Comparison of ENCODE assay signal across 8 cellular contexts in the genomic region with DNA sequence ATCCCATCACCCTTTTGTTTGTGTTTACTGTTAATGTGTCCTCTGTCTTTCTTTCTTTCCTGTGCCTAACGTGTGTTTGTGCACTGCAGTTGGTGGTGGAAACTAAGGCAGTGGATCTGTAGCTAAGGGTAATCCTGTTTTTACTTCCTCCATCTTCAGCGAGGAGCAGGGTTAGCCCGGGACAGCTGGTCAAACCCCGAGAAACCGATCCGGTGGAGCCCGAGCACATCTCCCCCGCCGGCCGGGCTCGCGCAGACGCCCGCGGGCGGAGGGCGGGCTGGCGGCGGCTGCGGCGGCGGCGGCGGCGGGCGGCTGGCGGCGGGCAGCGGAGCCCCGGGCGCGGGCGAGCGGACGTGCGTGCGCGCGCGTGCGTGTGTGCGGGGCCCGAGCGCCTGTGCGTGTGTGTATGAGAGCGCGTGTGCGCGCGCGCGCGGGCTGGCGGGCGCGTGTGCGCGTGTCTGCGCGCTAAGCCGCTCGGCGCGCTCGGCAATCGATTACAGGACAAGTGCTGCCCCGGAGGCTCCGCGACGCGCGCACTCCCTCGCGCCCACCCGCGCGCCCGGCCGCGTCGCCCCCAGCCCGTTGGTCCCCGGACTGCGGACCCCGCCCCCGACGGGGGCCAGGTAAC. TPM values are rescaled to one million over a fixed set of nuclear protein-coding genes. Genes with fewer than 3 reads are reported as not detected.
DNase-seq lines count a peak whose midpoint lies in the region; ATAC-seq and TF ChIP-seq lines count a peak whose summit lies in the region.

TSS of gene IKZF2 (minus strand) at position 176 of the 628 bp plus-strand sequence. CDS start 2,983 bp downstream, outside the sequence.

- peak within 1 kb of the TSS; percentile 36 for H2BK15ac ChIP-seq in mesendoderm (replicated peaks; ENCODE audit: low read depth)

- peaks cover 13% of the 10 kb centered on the region for H3K36me3 Mint-ChIP-seq in activated CD8-positive, alpha-beta T cell treated with anti-CD3 and anti-CD28 coated beads, Interleukin-2, amount 10 ng/mL, durations not matched to agents 7 days and 5 days (ENCODE audit: low read depth)
- H3K36me3 Mint-ChIP-seq in effector memory CD8-positive, alpha-beta T cell (ENCODE audit: insufficient read depth): peaks cover 14% of the 10 kb centered on the region

- no peak for TF ChIP-seq CTCF in C4-2B (conservative IDR thresholded peaks at IDR 0.05)

- peak within 1 kb of the TSS; percentile 76 for H3K4me3 ChIP-seq in mesendoderm (ENCODE audit: low read length)

- H4K8ac ChIP-seq in mesendoderm (ENCODE audit: low read depth, low read length): peak within 1 kb of the TSS; percentile 65

- H3K79me1 ChIP-seq in mesendoderm (ENCODE audit: low read length): no peaks in the 10 kb centered on the region

- H2BK120ac ChIP-seq in mesendoderm (ENCODE audit: low read depth, low read length): peak within 1 kb of the TSS; percentile 15

- peak within 1 kb of the TSS; percentile 96 for H3K18ac ChIP-seq in mesendoderm (ENCODE audit: low read length)

- H3K4me2 ChIP-seq in mesendoderm (ENCODE audit: low read length): peak within 1 kb of the TSS; percentile 89

- no peaks in the 10 kb centered on the region for H3K4me1 ChIP-seq in mesendoderm (ENCODE audit: control insufficient read depth, low read depth, low read length)

- peak within 1 kb of the TSS; percentile 80 for H3K27ac ChIP-seq in C4-2B
- peak within 1 kb of the TSS; percentile 72 for H3K27ac ChIP-seq in mesendoderm (ENCODE audit: low read depth, low read length)

- H3K27ac Mint-ChIP-seq in activated CD8-positive, alpha-beta T cell treated with anti-CD3 and anti-CD28 coated beads, Interleukin-2, amount 10 ng/mL, durations not matched to agents 7 days and 5 days: peak within 1 kb of the TSS; percentile 95
- peak within 1 kb of the TSS; percentile 93 to 94 for H3K27ac Mint-ChIP-seq in effector memory CD8-positive, alpha-beta T cell

- H2BK5ac ChIP-seq in mesendoderm (ENCODE audit: low read length): no peak within 1 kb of the TSS

- POLR2A ChIA-PET in activated CD8-positive, alpha-beta T cell treated with anti-CD3 and anti-CD28 coated beads, Interleukin-2, amount 10 ng/mL, durations not matched to agents 7 days and 5 days (lab: Charles Lee): interaction anchor here (1.3 to 2.3 kb wide), 3 partner anchors 48 to 87 kb away, joined by 3 to 5 read pairs (median 4); no protein-coding TSS in a partner anchor

- no peak within 1 kb of the TSS for H4K5ac ChIP-seq in mesendoderm (ENCODE audit: low read length)

- H3K4me1 Mint-ChIP-seq in activated CD8-positive, alpha-beta T cell treated with anti-CD3 and anti-CD28 coated beads, Interleukin-2, amount 10 ng/mL, durations not matched to agents 7 days and 5 days (ENCODE audit: low read depth): peaks cover 40% of the 10 kb centered on the region
- H3K4me1 Mint-ChIP-seq in effector memory CD8-positive, alpha-beta T cell (ENCODE audit: low read depth in 2 of 2): peaks cover 11 to 12% of the 10 kb centered on the region in 2 donors

- H3K79me2 ChIP-seq in mesendoderm (ENCODE audit: control insufficient read depth, insufficient read depth, low read length): no peaks in the 10 kb centered on the region

- peak within 1 kb of the TSS; percentile 83 for H3K9ac ChIP-seq in mesendoderm (ENCODE audit: low read length)

- no peak within 1 kb of the TSS for H2AK5ac ChIP-seq in mesendoderm (ENCODE audit: low read length)

- H3K9me3 Mint-ChIP-seq in activated CD8-positive, alpha-beta T cell treated with anti-CD3 and anti-CD28 coated beads, Interleukin-2, amount 10 ng/mL, durations not matched to agents 7 days and 5 days (ENCODE audit: insufficient read depth): no peaks in the 10 kb centered on the region
- H3K9me3 Mint-ChIP-seq in effector memory CD8-positive, alpha-beta T cell: no peaks in the 10 kb centered on the region

- H3K4ac ChIP-seq in mesendoderm (ENCODE audit: low read depth, low read length): peak within 1 kb of the TSS; percentile 20

- peak within 1 kb of the TSS; percentile 94 for H3K56ac ChIP-seq in mesendoderm (ENCODE audit: low read length)

- no peaks in the 10 kb centered on the region for H3K36me3 ChIP-seq in mesendoderm (ENCODE audit: control insufficient read depth, insufficient read depth, low read length)

- H3K27me3 Mint-ChIP-seq in activated CD8-positive, alpha-beta T cell treated with anti-CD3 and anti-CD28 coated beads, Interleukin-2, amount 10 ng/mL, durations not matched to agents 7 days and 5 days (ENCODE audit: low read depth): peaks cover 7% of the 10 kb centered on the region
- H3K27me3 Mint-ChIP-seq in effector memory CD8-positive, alpha-beta T cell: peaks cover 0 to 8% of the 10 kb centered on the region in 2 donors

- peak within 1 kb of the TSS; percentile 93 for H3K4me3 Mint-ChIP-seq in activated CD8-positive, alpha-beta T cell treated with anti-CD3 and anti-CD28 coated beads, Interleukin-2, amount 10 ng/mL, durations not matched to agents 7 days and 5 days
- peak within 1 kb of the TSS; percentile 91 to 93 for H3K4me3 Mint-ChIP-seq in effector memory CD8-positive, alpha-beta T cell

- CTCF ChIA-PET in activated CD8-positive, alpha-beta T cell treated with anti-CD3 and anti-CD28 coated beads, Interleukin-2, amount 10 ng/mL, durations not matched to agents 7 days and 5 days (lab: Charles Lee): interaction anchor here (1.1 to 3.5 kb wide), 7 partner anchors 30 to 374 kb away, joined by 3 to 17 read pairs (median 3); no protein-coding TSS in a partner anchor

- peak; percentile 78 for DNase-seq in NCI-H69 (lab: John Stamatoyannopoulos, UW)
- DNase-seq in activated CD8-positive, alpha-beta T cell treated with anti-CD3 and anti-CD28 coated beads, Interleukin-2, amount 10 ng/mL, durations not matched to agents 7 days and 5 days: peak; percentile 80
- DNase-seq in effector memory CD8-positive, alpha-beta T cell: peak; percentile 53 to 71 (median 68)
- peak; percentile 90 for DNase-seq in mesendoderm
- DNase-seq in stimulated activated CD8-positive, alpha-beta memory T cell treated with anti-CD3 and anti-CD28 coated beads, Interleukin-12 subunit alpha, Interleukin-12 subunit beta, amount 100 ng/mL, for 24 hours (ENCODE audit: extremely low read depth): peak; percentile 49

- H3K27me3 ChIP-seq in mesendoderm (ENCODE audit: insufficient read depth, low read length, poor library complexity): no peaks in the 10 kb centered on the region

- WGBS in mesendoderm (ENCODE audit: extremely low coverage, insufficient coverage, low lambda C conversion rate): no CpG with 5 or more reads among the region's 87 CpGs

- ATAC-seq in GM19351 (IDR thresholded peaks at IDR 0.05; ENCODE audit: unreplicated experiment) (peak; percentile 61), HG03469 (IDR thresholded peaks at IDR 0.05; ENCODE audit: unreplicated experiment) (peak; percentile 47)
- peak; percentile 86 for ATAC-seq in activated CD8-positive, alpha-beta T cell treated with anti-CD3 and anti-CD28 coated beads, Interleukin-2, amount 10 ng/mL, durations not matched to agents 7 days and 5 days
- peak; percentile 75 for ATAC-seq in effector memory CD8-positive, alpha-beta T cell (replicated peaks)

- H3K23ac ChIP-seq in mesendoderm (ENCODE audit: low read length): no peak within 1 kb of the TSS

RNA-seq across cellular contexts. Expression of gene IKZF2, which starts in this region (rescaled TPM):
- total RNA-seq in activated CD8-positive, alpha-beta T cell treated with anti-CD3 and anti-CD28 coated beads, Interleukin-2, amount 10 ng/mL, durations not matched to agents 7 days and 5 days: 10 to 100 TPM; 29.7 to 30.8 TPM
- polyA plus RNA-seq in mesendoderm (2013, experiment 1 of 2): 1.1 TPM
- polyA plus RNA-seq in mesendoderm (2013, experiment 2 of 2): 1.0 TPM

Comparison
In these comparisons a context has a peak if more than half of its experiments do, and no peak if none do; other contexts are left out.
1. Peak in every context shown above with its lines: DNase-seq, ATAC-seq, H3K4me3 ChIP-seq and H3K27ac ChIP-seq.